ENCODE assay signal across 17 cellular contexts in the genomic region with DNA sequence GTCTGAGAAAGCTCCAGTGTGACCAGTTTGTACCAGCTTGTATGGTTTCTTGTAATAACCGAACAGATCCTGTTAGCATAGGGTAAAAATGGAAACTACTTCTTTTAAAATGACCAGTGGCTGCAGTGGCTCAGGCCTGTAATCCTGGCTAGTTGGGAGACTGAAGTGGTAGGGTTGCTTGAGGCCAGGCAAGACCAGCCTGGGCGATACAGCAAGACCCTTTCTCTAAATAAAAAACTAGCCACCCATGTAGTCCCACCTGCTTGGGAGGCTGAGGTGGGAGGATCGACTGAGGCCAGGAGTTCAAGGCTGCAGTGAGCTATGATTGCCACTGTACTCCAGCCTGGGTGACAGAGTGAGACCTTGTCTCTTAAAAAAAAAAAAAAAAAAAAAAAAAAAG. TPM values are rescaled to one million over a fixed set of nuclear protein-coding genes. Genes with fewer than 3 reads are reported as not detected.
DNase-seq lines count a peak whose midpoint lies in the region; ATAC-seq and TF ChIP-seq lines count a peak whose summit lies in the region.
"Had no signal": no experiment of that assay in that cellular context is flagged by ENCODE, and none has a peak within 500 bp of the region (broad histone marks: within the 10 kb centered on the region; RNA-seq: fewer than 3 reads in every experiment).

No MANE protein-coding gene starts in this region.

- no peaks in the 10 kb centered on the region for H3K27me3 ChIP-seq in CD8-positive, alpha-beta T cell (ENCODE audit: insufficient read depth, low read length)
- no peaks in the 10 kb centered on the region for H3K27me3 ChIP-seq in Loucy (ENCODE audit: insufficient read depth, low read length, poor library complexity, severe bottlenecking)
- no peaks in the 10 kb centered on the region for H3K27me3 ChIP-seq in lower lobe of right lung (ENCODE audit: low read depth)
- H3K27me3 ChIP-seq: pancreas, tibial artery had no signal

- H3K27ac Mint-ChIP-seq in CD8-positive, alpha-beta T cell = peak overlapping the region; percentile 85
- peak overlapping the region; percentile 27 to 44 for H3K27ac Mint-ChIP-seq in effector memory CD8-positive, alpha-beta T cell
- H3K27ac Mint-ChIP-seq in progenitor cell of endocrine pancreas = peak overlapping the region; percentile 92
- H3K27ac Mint-ChIP-seq: activated CD8-positive, alpha-beta memory T cell treated with anti-CD3 and anti-CD28 coated beads, Interleukin-2, amount 10 ng/mL, durations not matched to agents 7 days and 5 days had no signal

- peak overlapping the region; percentile 49 for H3K4me2 ChIP-seq in Loucy (ENCODE audit: low read depth, low read length, poor library complexity, severe bottlenecking)

- H3K9ac ChIP-seq in Loucy (ENCODE audit: low read depth, low read length, poor library complexity, severe bottlenecking) = no peak overlapping the region

- H3K27ac ChIP-seq in CD8-positive, alpha-beta T cell (ENCODE audit: low read depth, low read length) = no peak overlapping the region
- no peak overlapping the region for H3K27ac ChIP-seq in lower lobe of right lung
- H3K27ac ChIP-seq: pancreas, tibial artery had no signal

- no peak for ATAC-seq in CD8-positive, alpha-beta T cell
- ATAC-seq in effector memory CD8-positive, alpha-beta T cell (replicated peaks) = no peak
- no peak for ATAC-seq in lower lobe of right lung
- no peak for ATAC-seq in HG03378 (IDR thresholded peaks at IDR 0.05; ENCODE audit: unreplicated experiment)
- ATAC-seq: activated CD8-positive, alpha-beta memory T cell treated with anti-CD3 and anti-CD28 coated beads, Interleukin-2, amount 10 ng/mL, durations not matched to agents 7 days and 5 days; HCT116 had no signal

- CTCF ChIA-PET in CD8-positive, alpha-beta T cell (lab: Charles Lee) = no interaction called here

- H3K27me3 Mint-ChIP-seq in CD8-positive, alpha-beta T cell (ENCODE audit: low read depth) = no peaks in the 10 kb centered on the region
- no peaks in the 10 kb centered on the region for H3K27me3 Mint-ChIP-seq in effector memory CD8-positive, alpha-beta T cell
- H3K27me3 Mint-ChIP-seq in progenitor cell of endocrine pancreas = no peaks in the 10 kb centered on the region
- H3K27me3 Mint-ChIP-seq: activated CD8-positive, alpha-beta memory T cell treated with anti-CD3 and anti-CD28 coated beads, Interleukin-2, amount 10 ng/mL, durations not matched to agents 7 days and 5 days had no signal

- H3K9me3 Mint-ChIP-seq in CD8-positive, alpha-beta T cell = no peaks in the 10 kb centered on the region
- no peaks in the 10 kb centered on the region for H3K9me3 Mint-ChIP-seq in effector memory CD8-positive, alpha-beta T cell
- no peaks in the 10 kb centered on the region for H3K9me3 Mint-ChIP-seq in progenitor cell of endocrine pancreas (ENCODE audit: low read depth)

- POLR2A ChIA-PET in CD8-positive, alpha-beta T cell (lab: Charles Lee) = no interaction called here

- peaks cover 3% of the 10 kb centered on the region for H3K4me1 ChIP-seq in CD8-positive, alpha-beta T cell (ENCODE audit: insufficient read depth, low read length)
- H3K4me1 ChIP-seq in Loucy (ENCODE audit: insufficient read depth, low read length, poor library complexity, severe bottlenecking) = peaks cover 16% of the 10 kb centered on the region
- H3K4me1 ChIP-seq in lower lobe of right lung = peaks cover 10% of the 10 kb centered on the region

- intact Hi-C loops in CD8-positive, alpha-beta T cell (cut with DNase I, micrococcal nuclease) = no loop called here
- intact Hi-C loops in lower lobe of right lung (cut with DNase I) = no loop called here

- H3K4me3 ChIP-seq in CD8-positive, alpha-beta T cell (ENCODE audit: low read depth, low read length) = no peak overlapping the region
- no peak overlapping the region for H3K4me3 ChIP-seq in Loucy (ENCODE audit: low read length, poor library complexity, severe bottlenecking)
- no peak overlapping the region for H3K4me3 ChIP-seq in lower lobe of right lung
- H3K4me3 ChIP-seq: lung, pancreas, tibial artery had no signal

- no peak overlapping the region for H2AFZ ChIP-seq in Loucy (ENCODE audit: low read length)

- peaks cover 11% of the 10 kb centered on the region for H3K36me3 ChIP-seq in CD8-positive, alpha-beta T cell (ENCODE audit: insufficient read depth, low read length)
- peaks cover 8% of the 10 kb centered on the region; the same call in 1 of the 2 replicates for H3K36me3 ChIP-seq in Loucy (ENCODE audit: insufficient read depth, low read length)
- peaks cover 14% of the 10 kb centered on the region for H3K36me3 ChIP-seq in lower lobe of right lung

- H3K36me3 Mint-ChIP-seq in CD8-positive, alpha-beta T cell = peaks cover 27% of the 10 kb centered on the region
- H3K36me3 Mint-ChIP-seq in effector memory CD8-positive, alpha-beta T cell (ENCODE audit: insufficient read depth) = peaks cover 12% of the 10 kb centered on the region
- peaks cover 1% of the 10 kb centered on the region for H3K36me3 Mint-ChIP-seq in progenitor cell of endocrine pancreas (ENCODE audit: insufficient read depth)

- peaks cover 3% of the 10 kb centered on the region; the same call in 1 of the 2 replicates for H3F3A ChIP-seq in Loucy (ENCODE audit: low read depth)

- no peaks in the 10 kb centered on the region for H3K9me2 ChIP-seq in Loucy (replicated peaks; ENCODE audit: low read depth, low read length)

- no peak for TF ChIP-seq CTCF in CD8-positive, alpha-beta T cell (IDR thresholded peaks at IDR 0.05)
- TF ChIP-seq CTCF in Loucy (conservative IDR thresholded peaks at IDR 0.05; ENCODE audit: low read length) (no peak), progenitor cell of endocrine pancreas (IDR thresholded peaks at IDR 0.05; ENCODE audit: unreplicated experiment) (no peak), lower lobe of right lung (IDR thresholded peaks at IDR 0.05) (no peak)

- DNase-seq in CD8-positive, alpha-beta T cell = no peak
- no peak for DNase-seq in effector memory CD8-positive, alpha-beta T cell
- no peak for DNase-seq in progenitor cell of endocrine pancreas (ENCODE audit: low spot score, unreplicated experiment)
- DNase-seq in lower lobe of right lung = no peak
- DNase-seq in NK-92 (lab: John Stamatoyannopoulos, UW; ENCODE audit: unreplicated experiment) = no peak
- DNase-seq: activated CD4-positive, alpha-beta T cell treated with anti-CD3 and anti-CD28 coated beads for 4 hours; activated CD8-positive, alpha-beta memory T cell treated with anti-CD3 and anti-CD28 coated beads, Interleukin-2, amount 10 ng/mL, durations not matched to agents 7 days and 5 days; activated effector memory CD4-positive, alpha-beta T cell treated with Interleukin-2 at 50 U/mL for 16 hours; COR-L47; DND-41; NCI-H524 treated with DMSO at 0.1 percent for 48 hours; pancreas; tibial artery had no signal

- peaks cover 44% of the 10 kb centered on the region for H3K4me1 Mint-ChIP-seq in CD8-positive, alpha-beta T cell (ENCODE audit: low read depth)
- peaks cover 12 to 27% of the 10 kb centered on the region in 2 donors for H3K4me1 Mint-ChIP-seq in effector memory CD8-positive, alpha-beta T cell (ENCODE audit: low read depth in 2 of 2)
- peaks cover 19% of the 10 kb centered on the region for H3K4me1 Mint-ChIP-seq in progenitor cell of endocrine pancreas (ENCODE audit: low read depth)

- H3K9me3 ChIP-seq in CD8-positive, alpha-beta T cell (ENCODE audit: low read length) = no peaks in the 10 kb centered on the region
- H3K9me3 ChIP-seq in Loucy (ENCODE audit: insufficient read depth, low read depth, low read length) (no peaks in the 10 kb centered on the region), lower lobe of right lung (no peaks in the 10 kb centered on the region)
- H3K9me3 ChIP-seq: pancreas, tibial artery had no signal

- no peak overlapping the region for H3K4me3 Mint-ChIP-seq in CD8-positive, alpha-beta T cell
- no peak overlapping the region for H3K4me3 Mint-ChIP-seq in effector memory CD8-positive, alpha-beta T cell
- H3K4me3 Mint-ChIP-seq in progenitor cell of endocrine pancreas (ENCODE audit: low read depth) = no peak overlapping the region
- H3K4me3 Mint-ChIP-seq: activated CD8-positive, alpha-beta memory T cell treated with anti-CD3 and anti-CD28 coated beads, Interleukin-2, amount 10 ng/mL, durations not matched to agents 7 days and 5 days had no signal

- peaks cover 64% of the 10 kb centered on the region; the same call in 1 of the 2 replicates for H3K79me2 ChIP-seq in Loucy (ENCODE audit: insufficient read depth, low read length)

- H4K20me1 ChIP-seq in Loucy (ENCODE audit: insufficient read depth, low read length, poor library complexity, severe bottlenecking) = peaks cover 3% of the 10 kb centered on the region

RNA-seq across cellular contexts. Expression of a gene that starts 7.3 kb away (rescaled TPM):
- total RNA-seq in CD8-positive, alpha-beta T cell = 10 to 100 TPM; 24.2 to 24.4 TPM
- total RNA-seq in progenitor cell of endocrine pancreas (61.7 and 62.8 TPM in 2 replicates), lower lobe of right lung (69.2 TPM)

Comparison
In these comparisons a context has a peak if more than half of its experiments do, and no peak if none do; other contexts are left out.
1. H3K27ac Mint-ChIP-seq: peak in every context shown above with its lines; median percentile 92 in progenitor cell of endocrine pancreas; 85 in CD8-positive, alpha-beta T cell; 36 in effector memory CD8-positive, alpha-beta T cell.